Comparison of ENCODE assay signal across 14 cellular contexts in genomic region chr18:75066223-75066622, GRCh38.
DNase-seq lines count a peak whose midpoint lies in the region; ATAC-seq and TF ChIP-seq lines count a peak whose summit lies in the region.
"Had no signal": no experiment of that assay in that cellular context is flagged by ENCODE, and none has a peak within 500 bp of the region (broad histone marks: within the 10 kb centered on the region; RNA-seq: fewer than 3 reads in every experiment).

No MANE protein-coding gene starts in this region.

- H3K27me3 ChIP-seq in heart right ventricle (no peaks in the 10 kb centered on the region), HL-60 (ENCODE audit: insufficient read depth, poor library complexity, severe bottlenecking) (no peaks in the 10 kb centered on the region), body of pancreas (no peaks in the 10 kb centered on the region)

- ATAC-seq in heart right ventricle (no peak), body of pancreas (no peak)
- ATAC-seq: A549; CD8-positive, alpha-beta T cell had no signal

- intact Hi-C loops in cardiac septum (cut with DNase I) (no loop called here), heart right ventricle (cut with DNase I) (loop anchor here in 2 of 10 donors (5.0 to 10.0 kb wide), 2 partner anchors 96 to 99 kb away; no protein-coding TSS in a partner anchor), body of pancreas (cut with DNase I) (no loop called here)

- DNase-seq in cardiac septum (ENCODE audit: low spot score) = peak; percentile 50
- DNase-seq in heart right ventricle = no peak
- no peak for DNase-seq in HL-60 (ENCODE audit: low read depth in 1 of 2, low spot score in 1 of 2)
- peak; percentile 28 for DNase-seq in SK-N-DZ (ENCODE audit: low spot score)
- no peak for DNase-seq in body of pancreas
- no peak for DNase-seq in epidermal melanocyte (ENCODE audit: insufficient read length, low spot score)
- DNase-seq in stimulated activated CD4-positive, alpha-beta T cell treated with anti-CD3 and anti-CD28 coated beads, Interleukin-2, amount 100 ng/mL, for 48 hours = no peak
- DNase-seq: CD8-positive, alpha-beta T cell; COR-L47; DMS53; GF-D8; HCEC 1CT; HFFc6 had no signal

- H3K4me3 ChIP-seq in heart right ventricle (no peak overlapping the region), HL-60 (replicated peaks; ENCODE audit: insufficient read depth, low read length) (no peak overlapping the region), body of pancreas (no peak overlapping the region)
- H3K4me3 ChIP-seq: A549 had no signal

- WGBS in heart right ventricle, 2 donors = 60 to 81% methylated on average over 12 of the region's 12 CpGs
- whole genome bisulfite sequencing in body of pancreas, 2 donors = 90 to 93% methylated on average over 12 of the region's 12 CpGs

- H3K9me3 ChIP-seq in heart right ventricle (no peaks in the 10 kb centered on the region), body of pancreas (no peaks in the 10 kb centered on the region)
- H3K9me3 ChIP-seq: A549 had no signal

- H3K4me1 ChIP-seq in heart right ventricle (peaks cover 0 to 24% (median 7%) of the 10 kb centered on the region in 9 donors), body of pancreas (no peaks in the 10 kb centered on the region)

- TF ChIP-seq POLR2A in body of pancreas (IDR thresholded peaks at IDR 0.05) = no peak

- H3K27ac ChIP-seq in heart right ventricle = no peak overlapping the region
- peak overlapping the region; percentile 44; the same call in 1 of the 2 replicates for H3K27ac ChIP-seq in HL-60 (replicated peaks)
- H3K27ac ChIP-seq in body of pancreas = no peak overlapping the region
- H3K27ac ChIP-seq: A549 had no signal

- TF ChIP-seq CTCF in heart right ventricle (IDR thresholded peaks at IDR 0.05) (no peak), HL-60 (IDR thresholded peaks at IDR 0.05; ENCODE audit: insufficient read depth, low read length) (no peak), body of pancreas (IDR thresholded peaks at IDR 0.05) (no peak)

- H3K36me3 ChIP-seq in heart right ventricle (peaks cover 0 to 33% (median 16%) of the 10 kb centered on the region in 9 donors), body of pancreas (replicated peaks in 1 of 2; ENCODE audit: insufficient read depth in 1 of 2, low read depth in 2 of 2) (peaks cover 3 to 5% of the 10 kb centered on the region in 2 donors)

Comparison
In these comparisons a context has a peak if more than half of its experiments do, and no peak if none do; other contexts are left out.
1. DNase-seq: peak in cardiac septum (single experiment) and SK-N-DZ (single experiment); none in heart right ventricle (0 of 2), HL-60 (0 of 2), body of pancreas (0 of 4), epidermal melanocyte (single experiment) and stimulated activated CD4-positive, alpha-beta T cell treated with anti-CD3 and anti-CD28 coated beads, Interleukin-2, amount 100 ng/mL, for 48 hours (0 of 2).